In genomic region chr1:228938248-228938891, GRCh38 we compare ENCODE assay signal across 8 cellular contexts.
DNase-seq lines count a peak whose midpoint lies in the region; ATAC-seq and TF ChIP-seq lines count a peak whose summit lies in the region.

No MANE protein-coding gene starts in this region.

- peaks cover 0 to 1% of the 10 kb centered on the region in 2 donors for H3K27me3 Mint-ChIP-seq in CD8-positive, alpha-beta memory T cell
- no peaks in the 10 kb centered on the region for H3K27me3 Mint-ChIP-seq in effector memory CD8-positive, alpha-beta T cell

- peak in 2 of 5 donors; percentile 36 to 54 for DNase-seq in CD8-positive, alpha-beta memory T cell
- DNase-seq in NCI-H69 (lab: John Stamatoyannopoulos, UW): peak; percentile 40
- DNase-seq in effector memory CD8-positive, alpha-beta T cell: peak in 2 of 3 experiments; percentile 15 to 16
- DNase-seq in GM13977 (ENCODE audit: low spot score): no peak
- DNase-seq in NCI-H774 (lab: John Stamatoyannopoulos, UW): no peak

- CTCF ChIA-PET in CD8-positive, alpha-beta memory T cell (lab: Charles Lee): interaction anchor here (0.6 kb wide), 1 partner anchor 203 kb away, joined by 3 read pairs; no protein-coding TSS in a partner anchor

- POLR2A ChIA-PET in CD8-positive, alpha-beta memory T cell (lab: Charles Lee): no interaction called here

- in situ Hi-C loops in GM13977 (cut with MboI; ENCODE audit: low pct_unique_long_range_greater_than_20kb, low sequenced_read_pairs, unreplicated experiment): no loop called here

- no peak overlapping the region for H3K27ac ChIP-seq in CD8-positive, alpha-beta memory T cell (ENCODE audit: low read depth, low read length)
- H3K27ac ChIP-seq in parathyroid adenoma: peak overlapping the region; percentile 78

- H3K9ac ChIP-seq in parathyroid adenoma: no peak overlapping the region

- ATAC-seq in effector memory CD8-positive, alpha-beta T cell (replicated peaks): peak; percentile 92
- no peak for ATAC-seq in GM21786 (IDR thresholded peaks at IDR 0.05; ENCODE audit: unreplicated experiment)
- no peak for ATAC-seq in HG03196 (IDR thresholded peaks at IDR 0.05; ENCODE audit: unreplicated experiment)

- H3K27ac Mint-ChIP-seq in CD8-positive, alpha-beta memory T cell: peak overlapping the region; percentile 28 to 83 (median 78)
- peak overlapping the region; percentile 38 to 92 for H3K27ac Mint-ChIP-seq in effector memory CD8-positive, alpha-beta T cell

- no peaks in the 10 kb centered on the region for H3K27me3 ChIP-seq in CD8-positive, alpha-beta memory T cell (ENCODE audit: insufficient read depth, low read length, poor library complexity, severe bottlenecking)
- no peaks in the 10 kb centered on the region for H3K27me3 ChIP-seq in parathyroid adenoma (ENCODE audit: control insufficient read depth, insufficient read depth, low read length)

- peak overlapping the region in 6 of 7 donors; percentile 6 to 76 (median 54) for H3K4me3 Mint-ChIP-seq in CD8-positive, alpha-beta memory T cell
- H3K4me3 Mint-ChIP-seq in effector memory CD8-positive, alpha-beta T cell: peak overlapping the region in 1 of 2 donors; percentile 61

- no peaks in the 10 kb centered on the region for H3K79me2 ChIP-seq in parathyroid adenoma

- TF ChIP-seq CTCF in parathyroid adenoma (IDR thresholded peaks at IDR 0.05): no peak
- no peak for TF ChIP-seq CTCF in GM13977 (IDR thresholded peaks at IDR 0.05; ENCODE audit: extremely low read depth, insufficient read depth, missing control alignments)

- no peaks in the 10 kb centered on the region for H3K9me3 Mint-ChIP-seq in CD8-positive, alpha-beta memory T cell
- H3K9me3 Mint-ChIP-seq in effector memory CD8-positive, alpha-beta T cell: no peaks in the 10 kb centered on the region

- H2AFZ ChIP-seq in parathyroid adenoma: no peak overlapping the region

- H3K36me3 ChIP-seq in CD8-positive, alpha-beta memory T cell (ENCODE audit: insufficient read depth, low read length): no peaks in the 10 kb centered on the region
- H3K36me3 ChIP-seq in parathyroid adenoma (ENCODE audit: control insufficient read depth, insufficient read depth, low read length): no peaks in the 10 kb centered on the region

- H3K4me3 ChIP-seq in CD8-positive, alpha-beta memory T cell (ENCODE audit: low read length): no peak overlapping the region
- H3K4me3 ChIP-seq in parathyroid adenoma (ENCODE audit: low read depth, low read length): no peak overlapping the region

- peaks cover 30% of the 10 kb centered on the region for H3K4me1 ChIP-seq in CD8-positive, alpha-beta memory T cell (ENCODE audit: insufficient read depth, low read length)
- H3K4me1 ChIP-seq in parathyroid adenoma: no peaks in the 10 kb centered on the region

- H3K9me3 ChIP-seq in CD8-positive, alpha-beta memory T cell (ENCODE audit: low read length): no peaks in the 10 kb centered on the region
- no peaks in the 10 kb centered on the region for H3K9me3 ChIP-seq in parathyroid adenoma (ENCODE audit: control insufficient read depth, low read length)

- peaks cover 32 to 44% (median 41%) of the 10 kb centered on the region in 3 donors for H3K4me1 Mint-ChIP-seq in CD8-positive, alpha-beta memory T cell
- H3K4me1 Mint-ChIP-seq in effector memory CD8-positive, alpha-beta T cell (ENCODE audit: low read depth in 2 of 2): peaks cover 7 to 38% of the 10 kb centered on the region in 2 donors

- H3K4me2 ChIP-seq in parathyroid adenoma (ENCODE audit: low read length): peak overlapping the region; percentile 26

- H3K36me3 Mint-ChIP-seq in CD8-positive, alpha-beta memory T cell: no peaks in the 10 kb centered on the region
- H3K36me3 Mint-ChIP-seq in effector memory CD8-positive, alpha-beta T cell (ENCODE audit: insufficient read depth): no peaks in the 10 kb centered on the region

Comparison
In these comparisons a context has a peak if more than half of its experiments do, and no peak if none do; other contexts are left out.
1. DNase-seq: peak in NCI-H69 (single experiment) and effector memory CD8-positive, alpha-beta T cell (2 of 3); none in GM13977 (single experiment) and NCI-H774 (single experiment).